Comparison of ENCODE assay signal across 34 cellular contexts in the genomic region with DNA sequence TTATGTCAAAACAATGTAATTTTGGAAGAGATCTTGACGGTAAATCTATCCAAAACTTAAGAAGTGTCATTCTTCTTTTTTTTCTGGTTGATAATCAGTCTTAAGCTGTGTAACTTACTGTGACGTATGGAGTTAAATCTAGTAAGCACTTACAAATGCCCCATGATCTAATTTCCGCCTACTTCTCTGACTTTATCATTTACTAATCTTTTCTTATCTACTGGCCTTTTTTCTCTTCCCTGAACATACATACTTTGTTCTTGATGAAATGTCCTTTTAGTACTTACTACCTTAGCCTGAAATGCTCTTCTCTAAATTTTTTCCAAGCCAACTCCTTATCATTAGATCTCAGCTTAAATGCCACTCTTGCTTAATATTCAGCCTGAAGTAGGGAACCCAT. TPM values are rescaled to one million over a fixed set of nuclear protein-coding genes. Genes with fewer than 3 reads are reported as not detected.
"Had no signal": no experiment of that assay in that cellular context is flagged by ENCODE, and none has a peak within 500 bp of the region (broad histone marks: within the 10 kb centered on the region; RNA-seq: fewer than 3 reads in every experiment).

No MANE protein-coding gene starts in this region.

- H3K4me3 ChIP-seq: ascending aorta, body of pancreas, breast epithelium, MG63, Peyer's patch, SJSA1 had no signal

- H3K27me3 ChIP-seq: ascending aorta, body of pancreas, breast epithelium, MG63, Peyer's patch, SJSA1 had no signal

- H3K36me3 ChIP-seq: breast epithelium had no signal

- H3K4me1 ChIP-seq: breast epithelium, Peyer's patch had no signal

- H3K9me3 ChIP-seq: ascending aorta, body of pancreas, breast epithelium, Peyer's patch, SJSA1 had no signal

- ATAC-seq: activated CD4-positive, alpha-beta T cell treated with anti-CD3 and anti-CD28 coated beads for 36 hours; activated CD4-positive, CD25-positive, alpha-beta regulatory T cell treated with anti-CD3 and anti-CD28 coated beads, Interleukin-2, amount 50 U/mL, for 24 hours; activated CD8-positive, alpha-beta memory T cell treated with anti-CD3 and anti-CD28 coated beads, Interleukin-2, amount 10 ng/mL, durations not matched to agents 7 days and 5 days; body of pancreas; PC-3; WTC11 had no signal

- H3K27ac ChIP-seq: ascending aorta, body of pancreas, breast epithelium, Peyer's patch, SJSA1 had no signal

- DNase-seq: activated CD4-positive, alpha-beta memory T cell treated with anti-CD3 and anti-CD28 coated beads, Interleukin-2, amount 10 ng/mL, durations not matched to agents 7 days and 5 days; activated CD4-positive, alpha-beta T cell treated with anti-CD3 and anti-CD28 coated beads for 36 hours; activated CD4-positive, alpha-beta T cell treated with anti-CD3 and anti-CD28 coated beads, Interleukin-2, amount 50 U/mL, for 1 hour; activated CD8-positive, alpha-beta memory T cell treated with anti-CD3 and anti-CD28 coated beads for 24 hours; activated CD8-positive, alpha-beta memory T cell treated with anti-CD3 and anti-CD28 coated beads, Interleukin-2, amount 10 ng/mL, durations not matched to agents 7 days and 5 days; activated CD8-positive, alpha-beta memory T cell treated with anti-CD3 and anti-CD28 coated beads, Interleukin-2, amount 50 U/mL, for 48 hours; activated effector memory CD4-positive, alpha-beta T cell treated with anti-CD3 and anti-CD28 coated beads, Interleukin-2, amount 50 U/mL, for 16 hours; activated naive CD4-positive, alpha-beta T cell; activated naive CD4-positive, alpha-beta T cell treated with anti-CD3 and anti-CD28 coated beads, Interleukin-2, amount 50 U/mL, for 16 hours; activated naive CD8-positive, alpha-beta T cell treated with anti-CD3 and anti-CD28 coated beads for 36 hours; activated T-cell treated with anti-CD3 and anti-CD28 coated beads, Interleukin-2, amount 50 U/mL, for 48 hours; amygdala; body of pancreas; Kasumi-1; KG1; MG63; NCI-H1048; NCI-H1105 treated with DMSO at 0.1 percent for 48 hours; NCI-H1436; NCI-H1694; NCI-H1930; NCI-H2081 treated with DMSO at 0.1 percent for 48 hours; NCI-H345; NCI-H524 treated with DMSO at 0.1 percent for 48 hours; PC-3; Peyer's patch; RPMI8226; SHP77 treated with DMSO at 0.1 percent for 48 hours had no signal

RNA-seq across cellular contexts. Expression of gene CDO1, which starts 52.8 kb away (rescaled TPM):
- polyA plus RNA-seq: IgD-negative memory B cell had no signal
